8 cellular contexts compared by ENCODE assay signal in the genomic region with DNA sequence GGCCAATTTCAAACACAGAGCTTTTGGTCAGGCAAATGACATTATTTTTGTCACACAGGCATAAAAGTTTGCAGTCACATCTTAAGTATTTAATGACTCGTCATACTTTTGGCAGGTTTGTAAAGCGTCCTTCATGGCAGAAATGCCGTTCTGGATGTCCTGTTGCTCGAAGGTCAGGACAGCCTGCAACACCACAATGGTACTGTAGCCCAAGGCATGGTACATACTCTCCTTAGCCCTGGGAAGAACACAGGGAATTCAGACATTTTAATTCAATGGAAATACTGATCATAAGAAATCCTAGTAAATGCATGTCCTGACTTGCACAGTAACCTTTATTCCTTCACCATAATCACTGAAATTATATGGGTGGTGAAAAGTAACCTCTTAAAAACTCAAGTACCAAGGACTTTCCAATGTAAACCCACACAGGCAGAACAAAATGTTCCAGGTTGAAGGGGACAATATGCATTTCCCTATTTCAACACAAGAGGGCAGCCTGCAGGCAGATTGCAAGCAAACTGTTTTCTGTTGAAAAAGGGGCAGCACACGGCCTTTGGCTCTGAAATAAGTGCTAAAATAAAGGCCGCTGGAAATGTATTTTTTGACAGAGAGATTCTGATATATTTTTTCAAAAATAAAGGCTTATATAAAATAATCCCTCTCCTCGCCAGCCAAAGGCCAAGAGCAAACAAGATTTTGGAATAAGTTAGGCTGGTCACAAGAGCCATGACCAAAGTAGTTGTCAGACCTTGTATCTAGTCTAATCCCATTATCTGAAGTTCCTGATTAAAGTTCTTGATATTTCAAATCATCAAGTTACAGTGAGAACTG.
DNase-seq lines count a peak whose midpoint lies in the region; ATAC-seq, FAIRE-seq and TF ChIP-seq lines count a peak whose summit lies in the region.

No MANE protein-coding gene starts in this region.

- TF ChIP-seq CTCF in Panc1 (IDR thresholded peaks at IDR 0.05) = peak; percentile 71
- TF ChIP-seq CTCF in pancreas (IDR thresholded peaks at IDR 0.05) = peak; percentile 58 to 89 (median 77)
- peak; percentile 83 to 90 (median 88) for TF ChIP-seq CTCF in uterus (IDR thresholded peaks at IDR 0.05)

- FAIRE-seq in frontal cortex (lab: Jason Lieb, UNC) (peak; percentile 51), pancreas (lab: Jason Lieb, UNC) (peak; percentile 26)

- intact Hi-C loops in Panc1 (cut with micrococcal nuclease; ENCODE audit: unreplicated experiment) = loop anchor here (5.0 to 10.0 kb wide), 2 partner anchors 206 to 413 kb away; no protein-coding TSS in a partner anchor
- intact Hi-C loops in pancreas (cut with DNase I) = loop anchor here in 1 of 3 donors (10.0 kb wide), 1 partner anchor 57 kb away; no protein-coding TSS in a partner anchor
- intact Hi-C loops in uterus (cut with DNase I; ENCODE audit: low total_unique reads) = loop anchor here (5.0 to 10.0 kb wide), 2 partner anchors 93 to 396 kb away; a partner anchor contains a TSS

- H3K36me3 ChIP-seq in Panc1 (ENCODE audit: control insufficient read depth, insufficient read depth, low read length) (no peaks in the 10 kb centered on the region), pancreas (no peaks in the 10 kb centered on the region), uterus (no peaks in the 10 kb centered on the region)

- in situ Hi-C loops in Panc1 (cut with HindIII; ENCODE audit: low pct_unique_long_range_greater_than_20kb, low sequenced_read_pairs) = no loop called here

- H3K4me3 ChIP-seq in Panc1 (ENCODE audit: low read depth in 2 of 2, low read length in 2 of 2) (no peak overlapping the region), pancreas (no peak overlapping the region), uterus (no peak overlapping the region)

- no peak for TF ChIP-seq POLR2A in uterus (IDR thresholded peaks at IDR 0.05)

- H3K27me3 ChIP-seq in Panc1 (ENCODE audit: control insufficient read depth, insufficient read depth, low read length) (no peaks in the 10 kb centered on the region), pancreas (no peaks in the 10 kb centered on the region), uterus (no peaks in the 10 kb centered on the region)

- H3K4me1 ChIP-seq in Panc1 (ENCODE audit: control insufficient read depth, insufficient read depth, low read length) (no peaks in the 10 kb centered on the region), pancreas (no peaks in the 10 kb centered on the region), uterus (no peaks in the 10 kb centered on the region)

- no peaks in the 10 kb centered on the region for H3K9me3 ChIP-seq in Panc1 (ENCODE audit: control insufficient read depth, insufficient read depth, low read depth, low read length)
- H3K9me3 ChIP-seq in pancreas = no peaks in the 10 kb centered on the region
- H3K9me3 ChIP-seq in uterus = no peaks in the 10 kb centered on the region

- POLR2A ChIA-PET in Panc1 (lab: Charles Lee) = no interaction called here

- WGBS in pancreas, 2 donors = 35 to 38% methylated on average over 7 of the region's 7 CpGs

- ATAC-seq in GM19452 (IDR thresholded peaks at IDR 0.05; ENCODE audit: unreplicated experiment) (peak; percentile 81), Panc1 (no peak), pancreas (peak; percentile 66 to 94 (median 90))

- H3K27ac ChIP-seq in Panc1 (ENCODE audit: low read length) (no peak overlapping the region), pancreas (no peak overlapping the region), uterus (peak overlapping the region; percentile 23 to 28)

- no TSS peak for BruUV-seq in Panc1 (replicated peaks; lab: Mats Ljungman, UMichigan)

- DNase-seq in COLO829 (ENCODE audit: low spot score) (peak; percentile 35), HuH-7 (ENCODE audit: low spot score) (peak; percentile 20), Panc1 (ENCODE audit: low read depth, low spot score) (peak; percentile 35), frontal cortex (ENCODE audit: low spot score in 2 of 2) (peak in 1 of 2 donors; percentile 44), pancreas (peak in 3 of 6 donors; percentile 38 to 64 (median 44)), uterus (peak; percentile 52 to 72)
- peak; percentile 10 for DNase-seq in activated effector memory CD4-positive, alpha-beta T cell treated with Interleukin-2 at 50 U/mL for 16 hours

- CTCF ChIA-PET in Panc1 (lab: Charles Lee) = interaction anchor here (0.6 kb wide), 1 partner anchor 274 kb away, joined by 6 read pairs; no protein-coding TSS in a partner anchor

Comparison
In these comparisons a context has a peak if more than half of its experiments do, and no peak if none do; other contexts are left out.
1. H3K27ac ChIP-seq: peak in uterus (2 of 2); none in Panc1 (single experiment) and pancreas (0 of 4).
2. Peak in every context shown above with its lines, with median percentiles within 50 percentile points of each other: CTCF ChIP-seq.